ENCODE assay signal across 18 cellular contexts in genomic region chr20:13322621-13323020, GRCh38.
A peak's percentile ranks its signal among the peaks of the same experiment; 100 is the strongest.
DNase-seq lines count a peak whose midpoint lies in the region; ATAC-seq and TF ChIP-seq lines count a peak whose summit lies in the region.
"Had no signal": no experiment of that assay in that cellular context is flagged by ENCODE, and none has a peak within 500 bp of the region (broad histone marks: within the 10 kb centered on the region; RNA-seq: fewer than 3 reads in every experiment).

No MANE protein-coding gene starts in this region.

- no peaks in the 10 kb centered on the region for H3F3A ChIP-seq in smooth muscle cell (ENCODE audit: low read depth)

- H3K36me3 ChIP-seq in DND-41 (ENCODE audit: insufficient read depth, low read length) (no peaks in the 10 kb centered on the region), HEK293 (ENCODE audit: control insufficient read depth in 2 of 2, insufficient read depth in 1 of 2, low read length in 2 of 2) (no peaks in the 10 kb centered on the region), gastroesophageal sphincter (no peaks in the 10 kb centered on the region), smooth muscle cell (ENCODE audit: low read depth) (no peaks in the 10 kb centered on the region)
- H3K36me3 ChIP-seq: MG63, right atrium auricular region, SJSA1, uterus had no signal

- H3K4me2 ChIP-seq in DND-41 (ENCODE audit: insufficient read depth, low read length) (no peak overlapping the region), smooth muscle cell (peak overlapping the region; percentile 58)

- H2AFZ ChIP-seq in DND-41 (ENCODE audit: low read depth, low read length) (no peak overlapping the region), smooth muscle cell (ENCODE audit: low read depth) (no peak overlapping the region)

- H4K20me1 ChIP-seq in DND-41 (ENCODE audit: insufficient read depth, low read length), result no peaks in the 10 kb centered on the region
- H4K20me1 ChIP-seq in smooth muscle cell (ENCODE audit: low read depth), result no peaks in the 10 kb centered on the region

- TF ChIP-seq CTCF in DND-41 (IDR thresholded peaks at IDR 0.05; ENCODE audit: borderline replicate concordance, extremely low read depth, low read length, poor library complexity, severe bottlenecking) (no peak), HEK293 (tag by site-specific recombination; IDR thresholded peaks at IDR 0.05) (no peak), gastroesophageal sphincter (IDR thresholded peaks at IDR 0.05) (no peak), smooth muscle cell (IDR thresholded peaks at IDR 0.05; ENCODE audit: borderline replicate concordance, insufficient read depth, poor library complexity, severe bottlenecking) (no peak), type B pancreatic cell (conservative IDR thresholded peaks at IDR 0.05) (no peak)

- H3K4me3 ChIP-seq in DND-41 (ENCODE audit: low read depth in 1 of 2, low read length in 2 of 2), result no peak overlapping the region
- no peak overlapping the region for H3K4me3 ChIP-seq in HEK293 (ENCODE audit: low read depth, low read length)
- no peak overlapping the region for H3K4me3 ChIP-seq in gastroesophageal sphincter
- no peak overlapping the region for H3K4me3 ChIP-seq in smooth muscle cell
- H3K4me3 ChIP-seq: MG63, right atrium auricular region, SJSA1, uterus had no signal

- CTCF ChIA-PET in HEK293 (lab: Yijun Ruan, JAX), result interaction anchor here (0.6 to 2.1 kb wide), 6 partner anchors 20 to 449 kb away, joined by 3 to 10 read pairs (median 3); no protein-coding TSS in a partner anchor

- 0 out of 2 replicates have a peak overlapping the region, but pooled peaks have one; percentile 10 for H3K27ac ChIP-seq in DND-41 (ENCODE audit: low read length)
- no peak overlapping the region for H3K27ac ChIP-seq in HEK293 (ENCODE audit: extremely low read depth, low read depth, low read length)
- H3K27ac ChIP-seq in gastroesophageal sphincter, result no peak overlapping the region
- H3K27ac ChIP-seq in smooth muscle cell (ENCODE audit: low read depth), result no peak overlapping the region
- H3K27ac ChIP-seq: right atrium auricular region, SJSA1 had no signal

- TF ChIP-seq POLR2A in gastroesophageal sphincter (IDR thresholded peaks at IDR 0.05), result no peak

- no peak overlapping the region for H3K27ac Mint-ChIP-seq in type B pancreatic cell
- H3K27ac Mint-ChIP-seq: effector memory CD8-positive, alpha-beta T cell had no signal

- peaks cover 4% of the 10 kb centered on the region for H3K9me3 Mint-ChIP-seq in type B pancreatic cell

- ATAC-seq in DND-41 (ENCODE audit: insufficient read depth, low read depth) (peak; percentile 22; the same call in 1 of the 3 replicates), gastroesophageal sphincter (peak; percentile 17), HG03378 (IDR thresholded peaks at IDR 0.05; ENCODE audit: unreplicated experiment) (no peak)
- ATAC-seq: effector memory CD8-positive, alpha-beta T cell had no signal

- peaks cover 24% of the 10 kb centered on the region for H3K4me1 ChIP-seq in DND-41 (ENCODE audit: insufficient read depth, low read length)
- H3K4me1 ChIP-seq in HEK293 (ENCODE audit: control insufficient read depth, insufficient read depth, low read length), result no peaks in the 10 kb centered on the region
- peaks cover 0 to 5% (median 0%) of the 10 kb centered on the region in 3 donors for H3K4me1 ChIP-seq in gastroesophageal sphincter
- peaks cover 10% of the 10 kb centered on the region for H3K4me1 ChIP-seq in smooth muscle cell (ENCODE audit: low read depth)
- H3K4me1 ChIP-seq: right atrium auricular region, SJSA1 had no signal

- TF ChIP-seq EP300 in gastroesophageal sphincter (IDR thresholded peaks at IDR 0.05), result no peak

- H3K27me3 Mint-ChIP-seq in type B pancreatic cell, result peaks cover 8% of the 10 kb centered on the region

- H3K27me3 ChIP-seq in DND-41 (ENCODE audit: insufficient read depth, low read length, poor library complexity) (no peaks in the 10 kb centered on the region), gastroesophageal sphincter (no peaks in the 10 kb centered on the region), smooth muscle cell (ENCODE audit: low read depth) (no peaks in the 10 kb centered on the region)
- H3K27me3 ChIP-seq: MG63, right atrium auricular region, SJSA1, uterus had no signal

- WGBS in gastroesophageal sphincter (ENCODE audit: low coverage in 1 of 2), 2 donors, result 65 to 67% methylated on average over 2 to 3 of the region's 3 CpGs
- WGBS in smooth muscle cell (ENCODE audit: low lambda C conversion rate), result 15% methylated on average over 3 of the region's 3 CpGs

- H3K4me1 Mint-ChIP-seq in type B pancreatic cell (ENCODE audit: unreplicated experiment), result peaks cover 11% of the 10 kb centered on the region
- H3K4me1 Mint-ChIP-seq: brain had no signal

- peaks cover under 1% of the 10 kb centered on the region for H3K36me3 Mint-ChIP-seq in type B pancreatic cell
- H3K36me3 Mint-ChIP-seq: brain; CD8-positive, alpha-beta memory T cell had no signal

- no peak for DNase-seq in DND-41
- DNase-seq in smooth muscle cell (lab: John Stamatoyannopoulos, UW; ENCODE audit: unreplicated experiment), result no peak
- no peak for DNase-seq in type B pancreatic cell (ENCODE audit: extremely low spot score, unreplicated experiment)
- DNase-seq in activated gamma-delta T cell treated with Interleukin-2 at 50 U/mL for 16 hours, result no peak
- DNase-seq: activated CD4-positive, alpha-beta T cell treated with anti-CD3 and anti-CD28 coated beads, Interleukin-2, amount 50 U/mL, for 1 hour; CD8-positive, alpha-beta memory T cell; effector memory CD8-positive, alpha-beta T cell; MG63; NCI-H1436 treated with DMSO at 0.1 percent for 48 hours; NCI-H524; T-helper 2 cell had no signal

- H3K9ac ChIP-seq in DND-41 (ENCODE audit: low read depth, low read length) (no peak overlapping the region), smooth muscle cell (ENCODE audit: low read depth) (no peak overlapping the region)

- H3K4me3 Mint-ChIP-seq in type B pancreatic cell, result no peak overlapping the region
- H3K4me3 Mint-ChIP-seq: brain; CD8-positive, alpha-beta memory T cell; effector memory CD8-positive, alpha-beta T cell had no signal

- H3K9me3 ChIP-seq in DND-41 (ENCODE audit: insufficient read depth, low read length, severe bottlenecking) (no peaks in the 10 kb centered on the region), HEK293 (ENCODE audit: control insufficient read depth, insufficient read depth, low read depth, low read length) (no peaks in the 10 kb centered on the region), gastroesophageal sphincter (peaks cover 0 to 2% (median 0%) of the 10 kb centered on the region in 3 donors), smooth muscle cell (replicated peaks; ENCODE audit: low read depth) (no peaks in the 10 kb centered on the region)
- H3K9me3 ChIP-seq: right atrium auricular region, SJSA1, uterus had no signal

- no peaks in the 10 kb centered on the region for H3K79me2 ChIP-seq in DND-41 (ENCODE audit: insufficient read depth, low read length)
- H3K79me2 ChIP-seq in smooth muscle cell (ENCODE audit: low read depth), result no peaks in the 10 kb centered on the region

- POLR2A ChIA-PET in HEK293 (lab: Yijun Ruan, JAX), result no interaction called here

TF ChIP-seq in HEK293, 187 proteins besides CTCF, POLR2A, EP300 and RAD21:
- TF ChIP-seq TCF7L2 (IDR thresholded peaks at IDR 0.05; ENCODE audit: borderline replicate concordance, low read depth, low read length) (0 out of 2 replicates have a peak, but pooled peaks have one; percentile 39), ZNF211 (tag by site-specific recombination; IDR thresholded peaks at IDR 0.05; ENCODE audit: low read depth) (no peak), KLF7 (tag by site-specific recombination; IDR thresholded peaks at IDR 0.05; ENCODE audit: borderline replicate concordance) (no peak), ZNF707 (tag by site-specific recombination; IDR thresholded peaks at IDR 0.05) (no peak), ATF2 (tag by site-specific recombination; IDR thresholded peaks at IDR 0.05; ENCODE audit: low read depth) (no peak)
TF ChIP-seq in HEK293: peak in this region for 1.
